In the genomic region with DNA sequence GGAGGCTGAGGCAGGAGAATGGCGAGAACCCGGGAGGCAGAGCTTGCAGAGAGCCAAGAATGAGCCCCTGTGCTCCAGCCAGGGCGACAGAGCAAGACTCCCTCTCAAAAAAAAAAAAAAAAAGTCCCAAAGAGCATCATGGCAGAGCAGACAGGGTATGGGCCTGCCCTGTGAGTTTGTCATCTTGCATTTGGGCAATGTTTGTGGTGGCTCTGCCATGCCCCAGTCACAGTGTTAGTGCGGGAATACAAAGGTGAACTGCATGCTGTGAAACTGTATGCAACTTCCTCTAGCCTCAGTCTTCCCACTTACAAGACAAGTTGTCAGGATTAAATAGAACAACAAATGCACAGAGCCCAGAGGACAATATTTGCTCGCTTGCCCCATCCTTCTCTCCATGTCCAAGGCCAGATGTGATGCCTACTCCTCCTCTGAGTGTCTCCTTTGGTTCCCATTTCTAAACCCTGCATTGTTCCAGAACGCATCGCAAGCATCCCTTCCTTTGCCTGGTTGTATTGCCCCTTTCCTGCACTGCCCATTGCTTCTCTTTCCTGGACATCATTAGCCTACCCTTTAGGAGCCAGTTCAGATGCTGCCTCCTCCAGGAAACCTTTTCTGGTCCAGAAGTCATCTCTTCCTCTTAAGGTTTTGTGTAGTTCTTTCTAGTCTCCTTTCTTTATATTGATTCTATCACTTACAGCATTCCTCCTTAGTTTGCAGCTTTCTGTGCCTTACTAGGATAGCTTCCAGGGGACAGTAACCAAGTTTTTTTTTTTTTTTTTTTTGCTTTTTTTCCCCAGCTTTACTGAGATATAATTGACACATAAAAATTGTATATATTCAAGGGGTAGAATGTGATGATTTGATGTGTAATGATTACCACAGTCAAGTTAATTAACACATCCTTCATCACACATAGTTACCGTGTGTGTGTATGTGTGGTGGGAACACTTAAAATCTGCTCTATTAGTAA, we compare ENCODE assay signal across 12 cellular contexts.
DNase-seq lines count a peak whose midpoint lies in the region; ATAC-seq and TF ChIP-seq lines count a peak whose summit lies in the region.
"Had no signal": no experiment of that assay in that cellular context is flagged by ENCODE, and none has a peak within 500 bp of the region (broad histone marks: within the 10 kb centered on the region; RNA-seq: fewer than 3 reads in every experiment).

No MANE protein-coding gene starts in this region.

- peaks cover 99% of the 10 kb centered on the region for H3K4me1 Mint-ChIP-seq in activated T-helper 1 cell treated with anti-CD3 and anti-CD28 coated beads, Interleukin-12 subunit alpha, Interleukin-12 subunit beta, Interleukin-2, Interleukin-4 antibody, amounts not matched to agents 30 ng/mL and 10 ng/mL and 1 ng/mL, durations not matched to agents 14 hours and 24 hours and 36 hours (ENCODE audit: low read depth)
- peaks cover 53 to 100% (median 100%) of the 10 kb centered on the region in 4 donors for H3K4me1 Mint-ChIP-seq in naive thymus-derived CD8-positive, alpha-beta T cell

- peak overlapping the region; percentile 93 for H3K27ac Mint-ChIP-seq in activated T-helper 1 cell treated with anti-CD3 and anti-CD28 coated beads, Interleukin-12 subunit alpha, Interleukin-12 subunit beta, Interleukin-2, Interleukin-4 antibody, amounts not matched to agents 30 ng/mL and 10 ng/mL and 1 ng/mL, durations not matched to agents 14 hours and 24 hours and 36 hours
- H3K27ac Mint-ChIP-seq in naive thymus-derived CD8-positive, alpha-beta T cell: peak overlapping the region; percentile 92 to 98 (median 96)
- H3K27ac Mint-ChIP-seq: WTC11 had no signal

- no peak overlapping the region for H3K4me3 ChIP-seq in brain microvascular endothelial cell (ENCODE audit: low read depth, low read length)
- H3K4me3 ChIP-seq in esophagus muscularis mucosa: no peak overlapping the region
- H3K4me3 ChIP-seq: transverse colon had no signal

- intact Hi-C loops in activated T-helper 1 cell treated with anti-CD3 and anti-CD28 coated beads, Interleukin-12 subunit alpha, Interleukin-12 subunit beta, Interleukin-2, Interleukin-4 antibody, amounts not matched to agents 30 ng/mL and 10 ng/mL and 1 ng/mL, durations not matched to agents 14 hours and 24 hours and 36 hours (cut with micrococcal nuclease): loop anchor here (1.0 to 5.0 kb wide), 3 partner anchors 12 to 215 kb away; a partner anchor contains a TSS
- intact Hi-C loops in esophagus muscularis mucosa (cut with DNase I): no loop called here

- no peaks in the 10 kb centered on the region for H3K27me3 Mint-ChIP-seq in activated T-helper 1 cell treated with anti-CD3 and anti-CD28 coated beads, Interleukin-12 subunit alpha, Interleukin-12 subunit beta, Interleukin-2, Interleukin-4 antibody, amounts not matched to agents 30 ng/mL and 10 ng/mL and 1 ng/mL, durations not matched to agents 14 hours and 24 hours and 36 hours (ENCODE audit: insufficient read depth)
- no peaks in the 10 kb centered on the region for H3K27me3 Mint-ChIP-seq in naive thymus-derived CD8-positive, alpha-beta T cell

- H3K9me3 Mint-ChIP-seq in activated T-helper 1 cell treated with anti-CD3 and anti-CD28 coated beads, Interleukin-12 subunit alpha, Interleukin-12 subunit beta, Interleukin-2, Interleukin-4 antibody, amounts not matched to agents 30 ng/mL and 10 ng/mL and 1 ng/mL, durations not matched to agents 14 hours and 24 hours and 36 hours: no peaks in the 10 kb centered on the region
- peaks cover 0 to 4% (median 0%) of the 10 kb centered on the region in 9 donors for H3K9me3 Mint-ChIP-seq in naive thymus-derived CD8-positive, alpha-beta T cell
- H3K9me3 Mint-ChIP-seq: WTC11 had no signal

- POLR2A ChIA-PET in naive thymus-derived CD8-positive, alpha-beta T cell (lab: Charles Lee): interaction anchor here (0.6 to 5.4 kb wide), 9 partner anchors 9 to 296 kb away, joined by 3 to 40 read pairs (median 6); no protein-coding TSS in a partner anchor

- TF ChIP-seq CTCF in brain microvascular endothelial cell (IDR thresholded peaks at IDR 0.05; ENCODE audit: low read depth, low read length, missing control alignments) (no peak), esophagus muscularis mucosa (IDR thresholded peaks at IDR 0.05) (no peak)

- H3K36me3 ChIP-seq in brain microvascular endothelial cell (replicated peaks): no peaks in the 10 kb centered on the region
- no peaks in the 10 kb centered on the region for H3K36me3 ChIP-seq in esophagus muscularis mucosa
- H3K36me3 ChIP-seq: transverse colon had no signal

- peak; percentile 8 for ATAC-seq in HG03159 (IDR thresholded peaks at IDR 0.05; ENCODE audit: unreplicated experiment)
- ATAC-seq in naive thymus-derived CD8-positive, alpha-beta T cell: peak; percentile 18 to 33
- ATAC-seq in GM18858 (IDR thresholded peaks at IDR 0.05; ENCODE audit: unreplicated experiment): no peak
- ATAC-seq: WTC11 had no signal

- peak overlapping the region; percentile 72 for H3K4me3 Mint-ChIP-seq in activated T-helper 1 cell treated with anti-CD3 and anti-CD28 coated beads, Interleukin-12 subunit alpha, Interleukin-12 subunit beta, Interleukin-2, Interleukin-4 antibody, amounts not matched to agents 30 ng/mL and 10 ng/mL and 1 ng/mL, durations not matched to agents 14 hours and 24 hours and 36 hours
- peak overlapping the region; percentile 64 to 100 (median 84) for H3K4me3 Mint-ChIP-seq in naive thymus-derived CD8-positive, alpha-beta T cell
- H3K4me3 Mint-ChIP-seq: WTC11 had no signal

- no peaks in the 10 kb centered on the region for H3K9me3 ChIP-seq in esophagus muscularis mucosa
- H3K9me3 ChIP-seq: transverse colon had no signal

- H3K4me1 ChIP-seq in esophagus muscularis mucosa: peaks cover 21 to 28% (median 25%) of the 10 kb centered on the region in 4 donors

- 87% methylated on average over 8 of the region's 8 CpGs for WGBS in esophagus muscularis mucosa

- H3K36me3 Mint-ChIP-seq in activated T-helper 1 cell treated with anti-CD3 and anti-CD28 coated beads, Interleukin-12 subunit alpha, Interleukin-12 subunit beta, Interleukin-2, Interleukin-4 antibody, amounts not matched to agents 30 ng/mL and 10 ng/mL and 1 ng/mL, durations not matched to agents 14 hours and 24 hours and 36 hours (ENCODE audit: low read depth): peaks cover 24% of the 10 kb centered on the region
- peaks cover 0 to 27% (median 11%) of the 10 kb centered on the region in 3 donors for H3K36me3 Mint-ChIP-seq in naive thymus-derived CD8-positive, alpha-beta T cell
- H3K36me3 Mint-ChIP-seq: WTC11 had no signal

- no peak for TF ChIP-seq POLR2A in esophagus muscularis mucosa (IDR thresholded peaks at IDR 0.05; ENCODE audit: low read depth)

- TF ChIP-seq EP300 in esophagus muscularis mucosa (IDR thresholded peaks at IDR 0.05): no peak

- in situ Hi-C loops in Caki2 (cut with HindIII; ENCODE audit: low pct_unique_long_range_greater_than_20kb, low sequenced_read_pairs): no loop called here
- in situ Hi-C loops in brain microvascular endothelial cell (cut with HindIII; ENCODE audit: low pct_ligation_motif_present, low sequenced_read_pairs): no loop called here

- no peak overlapping the region for H3K27ac ChIP-seq in brain microvascular endothelial cell
- no peak overlapping the region for H3K27ac ChIP-seq in esophagus muscularis mucosa (replicated peaks in 1 of 4)

- H3K27me3 ChIP-seq in brain microvascular endothelial cell (replicated peaks): no peaks in the 10 kb centered on the region
- H3K27me3 ChIP-seq in esophagus muscularis mucosa: no peaks in the 10 kb centered on the region
- H3K27me3 ChIP-seq: transverse colon had no signal

- peak; percentile 22 for DNase-seq in Caki2 (ENCODE audit: low read depth)
- DNase-seq in activated T-helper 1 cell treated with anti-CD3 and anti-CD28 coated beads, Interleukin-12 subunit alpha, Interleukin-12 subunit beta, Interleukin-2, Interleukin-4 antibody, amounts not matched to agents 30 ng/mL and 10 ng/mL and 1 ng/mL, durations not matched to agents 14 hours and 24 hours and 36 hours (ENCODE audit: low spot score): no peak
- DNase-seq in naive thymus-derived CD8-positive, alpha-beta T cell: no peak
- DNase-seq in DMS53 treated with DMSO at 0.1 percent for 48 hours (lab: John Stamatoyannopoulos, UW; ENCODE audit: unreplicated experiment): no peak
- no peak for DNase-seq in brain microvascular endothelial cell
- DNase-seq in esophagus muscularis mucosa (ENCODE audit: extremely low spot score): no peak
- DNase-seq: left colon, NCI-H187, transverse colon had no signal
